In the genomic region with DNA sequence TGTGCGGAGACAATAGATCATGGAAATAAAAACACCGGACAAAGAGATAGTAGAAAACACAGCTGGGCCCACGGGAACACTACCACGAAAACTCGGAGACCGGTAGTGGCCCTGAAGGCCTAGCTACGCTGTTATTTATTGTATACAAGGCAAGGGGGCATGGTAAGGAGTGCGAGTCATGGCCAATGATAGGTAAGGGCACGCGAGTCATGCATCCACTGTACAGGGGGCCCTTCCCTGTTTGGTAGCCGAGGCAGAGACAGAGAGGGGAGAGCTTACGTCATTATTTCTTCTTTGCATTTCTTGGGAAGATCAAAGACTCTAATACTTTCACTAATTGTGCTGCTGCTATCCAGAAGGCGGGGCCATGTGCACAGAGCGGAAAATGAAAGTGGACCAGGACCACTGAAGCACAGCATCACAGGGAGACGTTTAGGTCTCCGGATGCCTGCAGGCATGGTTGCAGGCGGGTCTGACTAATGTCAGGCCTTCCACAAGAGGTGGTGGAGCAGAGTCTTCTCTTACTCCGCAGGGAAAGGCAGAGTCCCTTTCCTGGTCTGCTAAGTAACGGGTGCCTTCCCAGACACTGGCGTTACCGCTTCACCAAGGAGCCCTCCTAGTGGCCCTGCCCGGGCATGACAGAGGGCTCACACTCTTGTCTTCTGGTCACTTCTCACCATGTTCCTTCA, we compare ENCODE assay signal across 12 cellular contexts.
DNase-seq lines count a peak whose midpoint lies in the region; ATAC-seq and TF ChIP-seq lines count a peak whose summit lies in the region.
"Had no signal": no experiment of that assay in that cellular context is flagged by ENCODE, and none has a peak within 500 bp of the region (broad histone marks: within the 10 kb centered on the region; RNA-seq: fewer than 3 reads in every experiment).

No MANE protein-coding gene starts in this region.

- CTCF ChIA-PET in HEK293 (lab: Yijun Ruan, JAX), result interaction anchor here (0.6 to 1.5 kb wide), 5 partner anchors 9 to 560 kb away, joined by 3 to 6 read pairs (median 4); no protein-coding TSS in a partner anchor

- no peaks in the 10 kb centered on the region for H4K20me1 ChIP-seq in BLaER1 treated with 17β-estradiol and CSF1 and Interleukin-3, amounts not matched to agents 10 nM and 100 nM
- H4K20me1 ChIP-seq in neural progenitor cell (ENCODE audit: low read depth), result no peaks in the 10 kb centered on the region

- no peaks in the 10 kb centered on the region for H3K27me3 ChIP-seq in BLaER1 treated with 17β-estradiol and CSF1 and Interleukin-3, amounts not matched to agents 10 nM and 100 nM
- no peaks in the 10 kb centered on the region for H3K27me3 ChIP-seq in neural progenitor cell

- no peak overlapping the region for H2AFZ ChIP-seq in neural progenitor cell (replicated peaks)

- peaks cover 2% of the 10 kb centered on the region for H3K27me3 Mint-ChIP-seq in neural progenitor cell (ENCODE audit: insufficient read depth, low read depth)

- peaks cover 6% of the 10 kb centered on the region for H3K4me1 Mint-ChIP-seq in neural progenitor cell
- H3K4me1 Mint-ChIP-seq: central memory CD8-positive, alpha-beta T cell had no signal

- H3K27ac Mint-ChIP-seq in neural progenitor cell, result no peak overlapping the region

- H3K36me3 Mint-ChIP-seq in neural progenitor cell, result peaks cover 2% of the 10 kb centered on the region

- H3K4me1 ChIP-seq in BLaER1 treated with 17β-estradiol and CSF1 and Interleukin-3, amounts not matched to agents 10 nM and 100 nM, result peaks cover 20 to 27% (median 22%) of the 10 kb centered on the region in 10 experiments
- H3K4me1 ChIP-seq in HEK293 (ENCODE audit: control insufficient read depth, insufficient read depth, low read length), result no peaks in the 10 kb centered on the region
- no peaks in the 10 kb centered on the region for H3K4me1 ChIP-seq in neural progenitor cell

- ATAC-seq in GM18858 (IDR thresholded peaks at IDR 0.05; ENCODE audit: unreplicated experiment), result no peak
- ATAC-seq: left ventricle myocardium superior, PC-3 had no signal

- H3K9me3 Mint-ChIP-seq in neural progenitor cell, result peaks cover 17% of the 10 kb centered on the region
- H3K9me3 Mint-ChIP-seq: central memory CD8-positive, alpha-beta T cell had no signal

- H3K36me3 ChIP-seq in BLaER1 treated with 17β-estradiol and CSF1 and Interleukin-3, amounts not matched to agents 10 nM and 100 nM, result peaks cover 0 to 14% (median 5%) of the 10 kb centered on the region in 11 experiments; a peak in 13 of 22 replicates
- no peaks in the 10 kb centered on the region for H3K36me3 ChIP-seq in HEK293 (ENCODE audit: control insufficient read depth in 2 of 2, insufficient read depth in 1 of 2, low read length in 2 of 2)
- no peaks in the 10 kb centered on the region for H3K36me3 ChIP-seq in neural progenitor cell

- peak overlapping the region; percentile 17 to 61 (median 40); a peak in 15 of 20 replicates for H3K4me3 ChIP-seq in BLaER1 treated with 17β-estradiol and CSF1 and Interleukin-3, amounts not matched to agents 10 nM and 100 nM
- H3K4me3 ChIP-seq in HEK293 (ENCODE audit: low read depth, low read length) (no peak overlapping the region), cardiac fibroblast (replicated peaks in 1 of 2; ENCODE audit: low read depth in 2 of 2, low read length in 2 of 2) (no peak overlapping the region), neural progenitor cell (no peak overlapping the region)

- H3K9me3 ChIP-seq in BLaER1 treated with 17β-estradiol and CSF1 and Interleukin-3, amounts not matched to agents 10 nM and 100 nM (replicated peaks in 1 of 11), result peaks cover 11 to 18% (median 14%) of the 10 kb centered on the region in 11 experiments
- H3K9me3 ChIP-seq in HEK293 (ENCODE audit: control insufficient read depth, insufficient read depth, low read depth, low read length) (no peaks in the 10 kb centered on the region), neural progenitor cell (ENCODE audit: low read depth) (peaks cover 6% of the 10 kb centered on the region)

- no peaks in the 10 kb centered on the region for H3K79me2 ChIP-seq in neural progenitor cell (ENCODE audit: low read depth)

- H3K9ac ChIP-seq in BLaER1 treated with 17β-estradiol and CSF1 and Interleukin-3, amounts not matched to agents 10 nM and 100 nM, result peak overlapping the region; percentile 31 to 65 (median 56); a peak in 20 of 22 replicates
- no peak overlapping the region for H3K9ac ChIP-seq in neural progenitor cell

- H3K4me3 Mint-ChIP-seq in neural progenitor cell, result no peak overlapping the region
- H3K4me3 Mint-ChIP-seq: central memory CD8-positive, alpha-beta T cell had no signal

- POLR2A ChIA-PET in HEK293 (lab: Yijun Ruan, JAX), result no interaction called here

- TF ChIP-seq CTCF in HEK293 (tag by site-specific recombination; IDR thresholded peaks at IDR 0.05), result no peak
- TF ChIP-seq CTCF in cardiac fibroblast (IDR thresholded peaks at IDR 0.05; ENCODE audit: low read depth, low read length), result peak; percentile 12
- peak; percentile 39 for TF ChIP-seq CTCF in neural progenitor cell (IDR thresholded peaks at IDR 0.05)

- peak overlapping the region; percentile 82 to 98 (median 88) for H3K4me2 ChIP-seq in BLaER1 treated with 17β-estradiol and CSF1 and Interleukin-3, amounts not matched to agents 10 nM and 100 nM
- no peak overlapping the region for H3K4me2 ChIP-seq in neural progenitor cell

- H3K27ac ChIP-seq in BLaER1 treated with 17β-estradiol and CSF1 and Interleukin-3, amounts not matched to agents 10 nM and 100 nM, result peak overlapping the region in 9 of 11 experiments; percentile 24 to 55 (median 44); a peak in 15 of 22 replicates
- H3K27ac ChIP-seq in HEK293 (ENCODE audit: extremely low read depth, low read depth, low read length), result no peak overlapping the region
- no peak overlapping the region for H3K27ac ChIP-seq in neural progenitor cell

- DNase-seq in cardiac fibroblast (ENCODE audit: low read depth in 2 of 2), result no peak
- DNase-seq in neural progenitor cell (ENCODE audit: low spot score), result peak; percentile 52
- no peak for DNase-seq in activated gamma-delta T cell (lab: John Stamatoyannopoulos, UW)
- no peak for DNase-seq in NCI-H1436 treated with DMSO at 0.1 percent for 48 hours (lab: John Stamatoyannopoulos, UW)
- no peak for DNase-seq in midbrain (lab: John Stamatoyannopoulos, UW)
- DNase-seq: left ventricle myocardium superior, NCI-H1930, PC-3 had no signal

- no peaks in the 10 kb centered on the region for H3F3A ChIP-seq in neural progenitor cell (ENCODE audit: low read depth)

TF ChIP-seq in HEK293, 187 proteins besides CTCF, POLR2A, EP300 and RAD21:
- peak; percentile 20; the same call in 1 of the 2 replicates for TF ChIP-seq ZNF664 (tag by site-specific recombination; IDR thresholded peaks at IDR 0.05)
- no peak for TF ChIP-seq ZSCAN23 (tag by site-specific recombination; IDR thresholded peaks at IDR 0.05)
- TF ChIP-seq, protein P1, sequence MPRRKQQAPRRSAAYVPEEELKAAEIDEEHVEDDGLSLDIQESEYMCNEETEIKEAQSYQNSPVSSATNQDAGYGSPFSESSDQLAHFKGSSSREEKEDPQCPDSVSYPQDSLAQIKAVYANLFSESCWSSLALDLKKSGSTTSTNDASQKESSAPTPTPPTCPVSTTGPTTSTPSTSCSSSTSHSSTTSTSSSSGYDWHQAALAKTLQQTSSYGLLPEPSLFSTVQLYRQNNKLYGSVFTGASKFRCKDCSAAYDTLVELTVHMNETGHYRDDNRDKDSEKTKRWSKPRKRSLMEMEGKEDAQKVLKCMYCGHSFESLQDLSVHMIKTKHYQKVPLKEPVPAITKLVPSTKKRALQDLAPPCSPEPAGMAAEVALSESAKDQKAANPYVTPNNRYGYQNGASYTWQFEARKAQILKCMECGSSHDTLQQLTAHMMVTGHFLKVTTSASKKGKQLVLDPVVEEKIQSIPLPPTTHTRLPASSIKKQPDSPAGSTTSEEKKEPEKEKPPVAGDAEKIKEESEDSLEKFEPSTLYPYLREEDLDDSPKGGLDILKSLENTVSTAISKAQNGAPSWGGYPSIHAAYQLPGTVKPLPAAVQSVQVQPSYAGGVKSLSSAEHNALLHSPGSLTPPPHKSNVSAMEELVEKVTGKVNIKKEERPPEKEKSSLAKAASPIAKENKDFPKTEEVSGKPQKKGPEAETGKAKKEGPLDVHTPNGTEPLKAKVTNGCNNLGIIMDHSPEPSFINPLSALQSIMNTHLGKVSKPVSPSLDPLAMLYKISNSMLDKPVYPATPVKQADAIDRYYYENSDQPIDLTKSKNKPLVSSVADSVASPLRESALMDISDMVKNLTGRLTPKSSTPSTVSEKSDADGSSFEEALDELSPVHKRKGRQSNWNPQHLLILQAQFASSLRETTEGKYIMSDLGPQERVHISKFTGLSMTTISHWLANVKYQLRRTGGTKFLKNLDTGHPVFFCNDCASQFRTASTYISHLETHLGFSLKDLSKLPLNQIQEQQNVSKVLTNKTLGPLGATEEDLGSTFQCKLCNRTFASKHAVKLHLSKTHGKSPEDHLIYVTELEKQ (tag by site-specific recombination; IDR thresholded peaks at IDR 0.05; ENCODE audit: borderline replicate concordance), result no peak
- no peak for TF ChIP-seq ZNF433 (tag by site-specific recombination; IDR thresholded peaks at IDR 0.05; ENCODE audit: low read depth)

Comparison
In these comparisons a context has a peak if more than half of its experiments do, and no peak if none do; other contexts are left out.
1. H3K27ac ChIP-seq: peak in BLaER1 treated with 17β-estradiol and CSF1 and Interleukin-3, amounts not matched to agents 10 nM and 100 nM (9 of 11); none in HEK293 (single experiment) and neural progenitor cell (single experiment).
2. H3K4me3 ChIP-seq: peak in BLaER1 treated with 17β-estradiol and CSF1 and Interleukin-3, amounts not matched to agents 10 nM and 100 nM (10 of 10); none in HEK293 (single experiment), cardiac fibroblast (0 of 2) and neural progenitor cell (single experiment).